ENCODE assay signal across 27 cellular contexts in the genomic region with DNA sequence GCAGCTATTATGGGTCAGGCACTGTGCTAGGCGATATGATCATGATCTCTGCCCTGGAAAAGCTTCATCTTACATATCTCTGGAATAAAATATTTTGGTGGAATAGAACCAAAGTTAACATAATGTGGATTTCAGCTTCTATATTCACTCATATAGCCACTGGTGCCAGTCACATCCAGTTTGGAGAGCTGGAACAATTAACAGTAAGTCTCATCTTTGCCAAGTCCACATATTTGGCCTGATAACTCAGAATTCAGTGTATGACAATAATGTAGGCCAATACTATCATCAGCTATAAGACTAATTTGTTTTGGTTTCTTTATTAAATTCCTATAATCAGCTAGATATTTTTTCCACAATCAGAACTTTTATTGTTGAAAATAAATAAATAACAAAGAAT. TPM values are rescaled to one million over a fixed set of nuclear protein-coding genes. Genes with fewer than 3 reads are reported as not detected.
DNase-seq lines count a peak whose midpoint lies in the region; ATAC-seq and TF ChIP-seq lines count a peak whose summit lies in the region.
"Had no signal": no experiment of that assay in that cellular context is flagged by ENCODE, and none has a peak within 500 bp of the region (broad histone marks: within the 10 kb centered on the region; RNA-seq: fewer than 3 reads in every experiment).

No MANE protein-coding gene starts in this region.

- TF ChIP-seq EP300 in SK-N-SH (IDR thresholded peaks at IDR 0.05; ENCODE audit: borderline replicate concordance in 1 of 2, low read depth in 1 of 2, low read length in 1 of 2): no peak

- dilution Hi-C loops in mammary epithelial cell (cut with HindIII; ENCODE audit: low sequenced_read_pairs): no loop called here

- BruUV-seq in mammary epithelial cell (replicated peaks; lab: Mats Ljungman, UMichigan): no TSS peak

- no peak for TF ChIP-seq POLR2A in breast epithelium (IDR thresholded peaks at IDR 0.05)

- intact Hi-C loops in breast epithelium (cut with DNase I; ENCODE audit: low total_unique reads) (no loop called here), mammary epithelial cell (cut with micrococcal nuclease) (loop anchor here (10.0 kb wide), 1 partner anchor 414 kb away; no protein-coding TSS in a partner anchor)

- no peak for ATAC-seq in GM21447 (IDR thresholded peaks at IDR 0.05; ENCODE audit: unreplicated experiment)
- ATAC-seq in HG03460 (IDR thresholded peaks at IDR 0.05; ENCODE audit: unreplicated experiment): no peak

- H3K9me3 ChIP-seq in breast epithelium (no peaks in the 10 kb centered on the region), mammary epithelial cell (replicated peaks; ENCODE audit: insufficient read depth, low read length) (no peaks in the 10 kb centered on the region), SK-N-SH (no peaks in the 10 kb centered on the region)
- H3K9me3 ChIP-seq: BLaER1 treated with 17β-estradiol and CSF1 and Interleukin-3, amounts not matched to agents 10 nM and 100 nM; Caco-2 had no signal

- CTCF ChIA-PET in mammary epithelial cell (lab: Charles Lee; ENCODE audit: low non-redundant PET): no interaction called here
- CTCF ChIA-PET in SK-N-SH (lab: Yijun Ruan, JAX): interaction anchor here (0.7 to 3.0 kb wide), 8 partner anchors 15 to 260 kb away, joined by 3 to 18 read pairs (median 6); no protein-coding TSS in a partner anchor

- no peak overlapping the region for H3K9ac ChIP-seq in mammary epithelial cell (ENCODE audit: insufficient read depth, low read length)
- H3K9ac ChIP-seq in SK-N-SH: no peak overlapping the region
- H3K9ac ChIP-seq: BLaER1 treated with 17β-estradiol and CSF1 and Interleukin-3, amounts not matched to agents 10 nM and 100 nM had no signal

- H3K4me3 ChIP-seq in breast epithelium (no peak overlapping the region), mammary epithelial cell (replicated peaks in 1 of 3; ENCODE audit: insufficient read depth in 1 of 3, low read depth in 2 of 3, low read length in 3 of 3) (no peak overlapping the region), SK-N-SH (ENCODE audit: low read depth in 2 of 2, low read length in 1 of 2) (no peak overlapping the region)
- H3K4me3 ChIP-seq: BLaER1 treated with 17β-estradiol and CSF1 and Interleukin-3, amounts not matched to agents 10 nM and 100 nM had no signal

- H3K27me3 ChIP-seq in breast epithelium (no peaks in the 10 kb centered on the region), mammary epithelial cell (ENCODE audit: insufficient read depth, low read length) (no peaks in the 10 kb centered on the region), layer of hippocampus (ENCODE audit: control insufficient read depth, insufficient read depth, low read length) (no peaks in the 10 kb centered on the region), SK-N-SH (ENCODE audit: insufficient read depth) (no peaks in the 10 kb centered on the region)
- H3K27me3 ChIP-seq: BLaER1 treated with 17β-estradiol and CSF1 and Interleukin-3, amounts not matched to agents 10 nM and 100 nM had no signal

- POLR2A ChIA-PET in SK-N-SH (lab: Yijun Ruan, JAX): no interaction called here

- in situ Hi-C loops in mammary epithelial cell (cut with MboI; ENCODE audit: low sequenced_read_pairs in 2 of 2): loop anchor here (10.0 to 25.0 kb wide), 3 partner anchors 96 to 402 kb away; a partner anchor contains a TSS
- in situ Hi-C loops in GM13977 (cut with MboI; ENCODE audit: low pct_unique_long_range_greater_than_20kb, low sequenced_read_pairs, unreplicated experiment): no loop called here

- 13% methylated on average over 1 of the region's 1 CpG for WGBS in mammary epithelial cell (ENCODE audit: low coverage, missing lambda C conversion rate)
- WGBS in SK-N-SH (ENCODE audit: low lambda C conversion rate): 80% methylated on average over 1 of the region's 1 CpG

- H3K4me2 ChIP-seq in mammary epithelial cell (ENCODE audit: insufficient read depth, low read depth, low read length): no peak overlapping the region
- H3K4me2 ChIP-seq in SK-N-SH: no peak overlapping the region
- H3K4me2 ChIP-seq: BLaER1 treated with 17β-estradiol and CSF1 and Interleukin-3, amounts not matched to agents 10 nM and 100 nM had no signal

- H3K9me2 ChIP-seq in SK-N-SH: no peaks in the 10 kb centered on the region

- H2AFZ ChIP-seq in mammary epithelial cell (ENCODE audit: low read depth, low read length) (no peak overlapping the region), SK-N-SH (ENCODE audit: low read depth) (no peak overlapping the region)

- H3K4me1 ChIP-seq in breast epithelium: peaks cover 0 to 2% of the 10 kb centered on the region in 2 donors
- H3K4me1 ChIP-seq in mammary epithelial cell (ENCODE audit: insufficient read depth, low read length): peaks cover 4% of the 10 kb centered on the region
- H3K4me1 ChIP-seq in SK-N-SH (ENCODE audit: control insufficient read depth in 1 of 2, insufficient read depth in 2 of 2, low read depth in 1 of 2, low read length in 1 of 2): peaks cover 0 to 4% of the 10 kb centered on the region in 2 experiments; a peak in 1 of 4 replicates

- H3K79me2 ChIP-seq in mammary epithelial cell (ENCODE audit: insufficient read depth, low read length) (no peaks in the 10 kb centered on the region), SK-N-SH (ENCODE audit: insufficient read depth) (no peaks in the 10 kb centered on the region)

- peak overlapping the region; percentile 7 to 34 for H3K27ac ChIP-seq in breast epithelium
- no peak overlapping the region for H3K27ac ChIP-seq in mammary epithelial cell (ENCODE audit: insufficient read depth, low read depth, low read length)
- peak overlapping the region; percentile 85 for H3K27ac ChIP-seq in layer of hippocampus (ENCODE audit: low read depth, low read length)
- H3K27ac ChIP-seq in SK-N-SH (ENCODE audit: low read depth in 2 of 2, low read length in 1 of 2): no peak overlapping the region
- H3K27ac ChIP-seq: 22Rv1; BLaER1 treated with 17β-estradiol and CSF1 and Interleukin-3, amounts not matched to agents 10 nM and 100 nM; RWPE1 had no signal

- TF ChIP-seq CTCF in breast epithelium (IDR thresholded peaks at IDR 0.05): no peak
- TF ChIP-seq CTCF in mammary epithelial cell (conservative IDR thresholded peaks at IDR 0.05 in 1 of 2, IDR thresholded peaks at IDR 0.05 in 1 of 2; ENCODE audit: extremely low read depth in 1 of 2, insufficient read depth in 1 of 2, low read depth in 1 of 2, low read length in 2 of 2): no peak
- no peak for TF ChIP-seq CTCF in SK-N-SH (IDR thresholded peaks at IDR 0.05)
- no peak for TF ChIP-seq CTCF in GM13977 (IDR thresholded peaks at IDR 0.05; ENCODE audit: extremely low read depth, insufficient read depth, missing control alignments)

- DNase-seq in breast epithelium (ENCODE audit: low spot score in 2 of 2) (no peak), mammary epithelial cell (no peak), superior temporal gyrus (ENCODE audit: extremely low spot score) (peak; percentile 91), SK-N-SH (no peak), GM13977 (ENCODE audit: low spot score) (no peak)
- DNase-seq: ACHN; Caco-2; CD4-positive, alpha-beta memory T cell; DMS 273 treated with DMSO at 0.1 percent for 48 hours; DND-41; GOT3; HCEC 1CT; KG1; NCI-H1092; NCI-H146; NCI-H2029 treated with DMSO at 0.1 percent for 48 hours; NCI-H226; NCI-H510A treated with DMSO at 0.1 percent for 48 hours; NCI-H748 treated with DMSO at 0.1 percent for 48 hours; SHP77 treated with DMSO at 0.1 percent for 48 hours had no signal

- H3K36me3 ChIP-seq in breast epithelium: no peaks in the 10 kb centered on the region
- H3K36me3 ChIP-seq in mammary epithelial cell (ENCODE audit: insufficient read depth, low read length): no peaks in the 10 kb centered on the region
- H3K36me3 ChIP-seq in SK-N-SH (replicated peaks in 1 of 2; ENCODE audit: control insufficient read depth in 1 of 2, insufficient read depth in 2 of 2, low read length in 1 of 2): no peaks in the 10 kb centered on the region
- H3K36me3 ChIP-seq: BLaER1 treated with 17β-estradiol and CSF1 and Interleukin-3, amounts not matched to agents 10 nM and 100 nM had no signal

- H3F3A ChIP-seq in SK-N-SH (replicated peaks; ENCODE audit: insufficient read depth): peaks cover 6% of the 10 kb centered on the region

- H4K20me1 ChIP-seq in mammary epithelial cell (ENCODE audit: insufficient read depth, low read length) (no peaks in the 10 kb centered on the region), SK-N-SH (ENCODE audit: insufficient read depth) (no peaks in the 10 kb centered on the region)
- H4K20me1 ChIP-seq: BLaER1 treated with 17β-estradiol and CSF1 and Interleukin-3, amounts not matched to agents 10 nM and 100 nM had no signal

- no peak for TF ChIP-seq RAD21 in SK-N-SH (IDR thresholded peaks at IDR 0.05; ENCODE audit: low read length)

TF ChIP-seq in SK-N-SH, 30 proteins besides CTCF, POLR2A, EP300 and RAD21 (continues in another document):
- TF ChIP-seq, protein P1, sequence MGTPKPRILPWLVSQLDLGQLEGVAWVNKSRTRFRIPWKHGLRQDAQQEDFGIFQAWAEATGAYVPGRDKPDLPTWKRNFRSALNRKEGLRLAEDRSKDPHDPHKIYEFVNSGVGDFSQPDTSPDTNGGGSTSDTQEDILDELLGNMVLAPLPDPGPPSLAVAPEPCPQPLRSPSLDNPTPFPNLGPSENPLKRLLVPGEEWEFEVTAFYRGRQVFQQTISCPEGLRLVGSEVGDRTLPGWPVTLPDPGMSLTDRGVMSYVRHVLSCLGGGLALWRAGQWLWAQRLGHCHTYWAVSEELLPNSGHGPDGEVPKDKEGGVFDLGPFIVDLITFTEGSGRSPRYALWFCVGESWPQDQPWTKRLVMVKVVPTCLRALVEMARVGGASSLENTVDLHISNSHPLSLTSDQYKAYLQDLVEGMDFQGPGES (IDR thresholded peaks at IDR 0.05; ENCODE audit: low read depth, low read length): no peak
- TF ChIP-seq, protein P2, sequence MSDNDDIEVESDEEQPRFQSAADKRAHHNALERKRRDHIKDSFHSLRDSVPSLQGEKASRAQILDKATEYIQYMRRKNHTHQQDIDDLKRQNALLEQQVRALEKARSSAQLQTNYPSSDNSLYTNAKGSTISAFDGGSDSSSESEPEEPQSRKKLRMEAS (IDR thresholded peaks at IDR 0.05; ENCODE audit: low read depth): no peak
- no peak for TF ChIP-seq FOXM1 (IDR thresholded peaks at IDR 0.05; ENCODE audit: low read depth)
- TF ChIP-seq GABPA (IDR thresholded peaks at IDR 0.05; ENCODE audit: low read depth): no peak

RNA-seq across cellular contexts. Expression of a gene that starts 5.9 kb away (rescaled TPM):
- total RNA-seq in breast epithelium (10 to 100 TPM; 42.7 to 55.8 (median 52.4) TPM), mammary epithelial cell (10 to 100 TPM; 20.3 to 24.7 TPM)
- polyA plus RNA-seq in mammary epithelial cell (6.6 TPM), SK-N-SH (2012; rRNA removed) (13.0 and 18.2 TPM in 2 replicates)
- 8.6 TPM for polyA minus RNA-seq in mammary epithelial cell
- 18.1 and 22.2 TPM in 2 replicates for polyA plus RNA-seq in SK-N-SH (2012; cell fraction: cytosol; rRNA removed)
- polyA plus RNA-seq in SK-N-SH (2012; cell fraction: nucleus; rRNA removed): 19.0 and 30.7 TPM in 2 replicates

RNA-seq across cellular contexts. Expression of a gene that starts 45.0 kb away (rescaled TPM):
- total RNA-seq in breast epithelium (not detected), mammary epithelial cell (not detected)
- polyA plus RNA-seq in mammary epithelial cell (not detected), SK-N-SH (2012; rRNA removed) (not detected in 2 replicates)
- polyA minus RNA-seq in mammary epithelial cell: not detected
- not detected in 2 replicates for polyA plus RNA-seq in SK-N-SH (2012; cell fraction: cytosol; rRNA removed)
- polyA plus RNA-seq in SK-N-SH (2012; cell fraction: nucleus; rRNA removed): not detected in 2 replicates
- total RNA-seq: Caco-2; CD4-positive, alpha-beta memory T cell; HT1080 had no signal

Comparison
In these comparisons a context has a peak if more than half of its experiments do, and no peak if none do; other contexts are left out.
1. H3K27ac ChIP-seq: peak in breast epithelium (2 of 2) and layer of hippocampus (single experiment); none in mammary epithelial cell (single experiment) and SK-N-SH (0 of 2).